In genomic region chr14:57408634-57409033, GRCh38 we compare ENCODE assay signal across 34 cellular contexts.
"Had no signal": no experiment of that assay in that cellular context is flagged by ENCODE, and none has a peak within 500 bp of the region (broad histone marks: within the 10 kb centered on the region; RNA-seq: fewer than 3 reads in every experiment).

No MANE protein-coding gene starts in this region.

- H3K9me3 ChIP-seq: adrenal gland, ascending aorta, body of pancreas, breast epithelium had no signal

- H3K27ac ChIP-seq: adrenal gland, ascending aorta, body of pancreas, brain microvascular endothelial cell, breast epithelium, cardiac muscle cell had no signal

- H3K4me3 ChIP-seq: adrenal gland, ascending aorta, body of pancreas, breast epithelium, cardiac muscle cell had no signal

- H3K27me3 ChIP-seq: adrenal gland, ascending aorta, body of pancreas, brain microvascular endothelial cell, breast epithelium, cardiac muscle cell had no signal

- DNase-seq: activated effector memory CD4-positive, alpha-beta T cell treated with anti-CD3 and anti-CD28 coated beads, Interleukin-2, amount 50 U/mL, for 16 hours; activated effector memory CD4-positive, alpha-beta T cell treated with Interleukin-2 at 50 U/mL for 16 hours; activated gamma-delta T cell; activated gamma-delta T cell treated with Interleukin-2 at 50 U/mL for 16 hours; activated naive CD4-positive, alpha-beta T cell; activated naive CD4-positive, alpha-beta T cell treated with anti-CD3 and anti-CD28 coated beads for 36 hours; activated naive CD4-positive, alpha-beta T cell treated with anti-CD3 and anti-CD28 coated beads, Interleukin-2, amount 10 ng/mL, durations not matched to agents 7 days and 5 days; activated naive CD4-positive, alpha-beta T cell treated with anti-CD3 and anti-CD28 coated beads, Interleukin-2, amount 50 U/mL, for 16 hours; activated naive CD4-positive, alpha-beta T cell treated with Interleukin-2 at 50 U/mL for 16 hours; activated naive CD8-positive, alpha-beta T cell treated with anti-CD3 and anti-CD28 coated beads for 36 hours; activated naive CD8-positive, alpha-beta T cell treated with anti-CD3 and anti-CD28 coated beads, Interleukin-2, amount 10 ng/mL, durations not matched to agents 7 days and 5 days; activated naive CD8-positive, alpha-beta T cell treated with anti-CD3 and anti-CD28 coated beads, Interleukin-2, amount 50 U/mL, for 24 hours; activated T-cell treated with anti-CD3 and anti-CD28 coated beads, Interleukin-2, amount 50 U/mL, for 1 hour; activated T-cell treated with anti-CD3 and anti-CD28 coated beads, Interleukin-2, amount 50 U/mL, for 24 hours; activated T-cell treated with anti-CD3 and anti-CD28 coated beads, Interleukin-2, amount 50 U/mL, for 4 hours; activated T-cell treated with anti-CD3 and anti-CD28 coated beads, Interleukin-2, amount 50 U/mL, for 48 hours; activated T-cell treated with anti-CD3 and anti-CD28 coated beads, Interleukin-2, amount 50 U/mL, for 72 hours; adrenal gland; amniotic stem cell; amygdala; anterior cingulate cortex; aorta; body of pancreas; brain microvascular endothelial cell; caudate nucleus; central memory CD4-positive, alpha-beta T cell; cerebellar nuclear complex had no signal

- FAIRE-seq: astrocyte, bronchial epithelial cell had no signal

- H3K4me1 ChIP-seq: ascending aorta, body of pancreas, breast epithelium had no signal

- ATAC-seq: activated naive CD4-positive, alpha-beta T cell treated with anti-CD3 and anti-CD28 coated beads, Interleukin-2, amount 50 U/mL, for 72 hours; activated naive CD8-positive, alpha-beta T cell treated with anti-CD3 and anti-CD28 coated beads, Interleukin-2, amount 50 U/mL, for 24 hours; activated T-cell treated with anti-CD3 and anti-CD28 coated beads, Interleukin-2, amount 50 U/mL, for 4 hours; activated T-cell treated with anti-CD3 and anti-CD28 coated beads, Interleukin-2, amount 50 U/mL, for 72 hours; activated T-helper 17 cell treated with anti-CD3 and anti-CD28 coated beads, Interleukin-2, amount 50 U/mL, for 72 hours; body of pancreas had no signal
